7 cellular contexts compared by ENCODE assay signal in genomic region chr1:223948041-223948440, GRCh38.
DNase-seq lines count a peak whose midpoint lies in the region; ATAC-seq and TF ChIP-seq lines count a peak whose summit lies in the region.
"Not testable (repeated sequence)": the region's sequence is repeated elsewhere in the genome, so short reads cannot be mapped to it uniquely, and the experiment has no call there.

No MANE protein-coding gene starts in this region.

- H3K27me3 Mint-ChIP-seq in H9 (ENCODE audit: low read depth): not testable (repeated sequence)

- H2BK12ac ChIP-seq in H9 (ENCODE audit: insufficient read length, low read depth, low read length): not testable (repeated sequence)

- not testable (repeated sequence) for H3K9ac ChIP-seq in H9 (ENCODE audit: extremely low read depth, insufficient read length, low read length)

- H3K14ac ChIP-seq in H9 (ENCODE audit: insufficient read depth, low read length): not testable (repeated sequence)

- not testable (repeated sequence) for H2BK120ac ChIP-seq in H9 (ENCODE audit: low read depth, low read length, poor library complexity, severe bottlenecking)

- not testable (repeated sequence) for ATAC-seq in right cardiac atrium

- H3K23me2 ChIP-seq in H9 (ENCODE audit: insufficient read length, low read depth, low read length, poor library complexity, severe bottlenecking): not testable (repeated sequence)

- H3K18ac ChIP-seq in H9 (ENCODE audit: insufficient read length, low read depth, low read length): not testable (repeated sequence)

- H3K79me1 ChIP-seq in H9 (ENCODE audit: insufficient read depth, low read depth, low read length, poor library complexity, severe bottlenecking): not testable (repeated sequence)

- not testable (repeated sequence) for H4K8ac ChIP-seq in H9 (replicated peaks; ENCODE audit: insufficient read length, low read depth, low read length)

- H3K56ac ChIP-seq in H9 (ENCODE audit: insufficient read length, low read depth, low read length): not testable (repeated sequence)

- H3K9me3 Mint-ChIP-seq in H9: not testable (repeated sequence)

- not testable (repeated sequence) for H3K23ac ChIP-seq in H9 (ENCODE audit: insufficient read length, low read depth, low read length)

- DNase-seq in GM13977 (ENCODE audit: low spot score) (peak; percentile 0), H7 (peak; percentile 0), H9 (peak; percentile 5), RPMI8226 (peak; percentile 1), coronary artery (ENCODE audit: low spot score) (peak; percentile 31), right cardiac atrium (peak in 2 of 3 donors; percentile 17 to 31), posterior vena cava (ENCODE audit: low spot score) (peak; percentile 57)

- not testable (repeated sequence) for H3T11ph ChIP-seq in H9 (ENCODE audit: low read length)

- H3K4me1 Mint-ChIP-seq in H9: not testable (repeated sequence)

- not testable (repeated sequence) for H3K36me3 Mint-ChIP-seq in H9 (ENCODE audit: insufficient read depth in 1 of 3, low read depth in 3 of 3)

- not testable (repeated sequence) for H2AK5ac ChIP-seq in H9 (ENCODE audit: insufficient read length, low read length)

- H4K5ac ChIP-seq in H9 (ENCODE audit: insufficient read length, low read depth, low read length): not testable (repeated sequence)

- not testable (repeated sequence) for H3K4ac ChIP-seq in H9 (ENCODE audit: low read depth, low read length)

- H2BK20ac ChIP-seq in H9 (ENCODE audit: low read depth, low read length, poor library complexity, severe bottlenecking): not testable (repeated sequence)

- H4K20me1 ChIP-seq in H9 (ENCODE audit: control insufficient read depth, insufficient read depth, insufficient read length): not testable (repeated sequence)

- H3K4me3 Mint-ChIP-seq in H9: not testable (repeated sequence)

- no CpG with 5 or more reads among the region's 12 CpGs for WGBS in H9 (ENCODE audit: extremely low coverage, insufficient read length, low lambda C conversion rate)
- 94% methylated on average over 11 of the region's 12 CpGs for WGBS in right cardiac atrium

- not testable (repeated sequence) for H3K79me2 ChIP-seq in H9 (ENCODE audit: insufficient read depth, low read length)

- not testable (repeated sequence) for H4K91ac ChIP-seq in H9 (ENCODE audit: insufficient read length, low read depth, low read length)

- not testable (repeated sequence) for H3K27me3 ChIP-seq in H7 (ENCODE audit: control insufficient read depth, insufficient read depth, low read length); H9 (ENCODE audit: insufficient read depth, low read length); right cardiac atrium (ENCODE audit: control insufficient read depth, insufficient read depth)

- not testable (repeated sequence) for TF ChIP-seq CTCF in GM13977 (IDR thresholded peaks at IDR 0.05; ENCODE audit: extremely low read depth, insufficient read depth, missing control alignments); H9 (conservative IDR thresholded peaks at IDR 0.05); coronary artery (IDR thresholded peaks at IDR 0.05)

- H3K4me1 ChIP-seq in H9 (ENCODE audit: insufficient read depth, low read length); right cardiac atrium (ENCODE audit: control insufficient read depth, insufficient read depth, low read length): not testable (repeated sequence)

- intact Hi-C loops in right cardiac atrium (cut with DNase I); posterior vena cava (cut with DNase I): not testable (repeated sequence)

- not testable (repeated sequence) for H2BK5ac ChIP-seq in H9 (ENCODE audit: insufficient read length, low read length)

- not testable (repeated sequence) for H3K36me3 ChIP-seq in H7 (replicated peaks; ENCODE audit: control insufficient read depth, insufficient read depth, low read length)

- H3K27ac Mint-ChIP-seq in H9: not testable (repeated sequence)

- in situ Hi-C loops in GM13977 (cut with MboI; ENCODE audit: low pct_unique_long_range_greater_than_20kb, low sequenced_read_pairs, unreplicated experiment): not testable (repeated sequence)

- not testable (repeated sequence) for H3K4me2 ChIP-seq in H9 (ENCODE audit: insufficient read depth, insufficient read length, low read length)

- not testable (repeated sequence) for H2AFZ ChIP-seq in H9 (ENCODE audit: low read length)

- H2BK15ac ChIP-seq in H9 (ENCODE audit: low read depth, low read length): not testable (repeated sequence)

- not testable (repeated sequence) for H3K27ac ChIP-seq in H9 (ENCODE audit: insufficient read length, low read depth, low read length); coronary artery; right cardiac atrium (ENCODE audit: low read length)

- not testable (repeated sequence) for H3K9me3 ChIP-seq in H9 (ENCODE audit: control insufficient read depth, low read depth, low read length); right cardiac atrium (ENCODE audit: control insufficient read depth, low read length)

- H3K4me3 ChIP-seq in H7 (ENCODE audit: insufficient read depth, low read depth, low read length); coronary artery; right cardiac atrium (ENCODE audit: low read length): not testable (repeated sequence)

Comparison
In these comparisons a context has a peak if more than half of its experiments do, and no peak if none do; other contexts are left out.
1. DNase-seq: peak in every context shown above with its lines; median percentile 57 in posterior vena cava; 31 in coronary artery; 24 in right cardiac atrium; 5 in H9; 1 in RPMI8226; 0 in GM13977; 0 in H7.